In genomic region chr4:9160046-9160445, GRCh38 we compare ENCODE assay signal across 16 cellular contexts. TPM values are rescaled to one million over a fixed set of nuclear protein-coding genes. Genes with fewer than 3 reads are reported as not detected.
DNase-seq lines count a peak whose midpoint lies in the region; FAIRE-seq and TF ChIP-seq lines count a peak whose summit lies in the region.
"Not testable (repeated sequence)": the region's sequence is repeated elsewhere in the genome, so short reads cannot be mapped to it uniquely, and the experiment has no call there.
"Had no signal": no experiment of that assay in that cellular context is flagged by ENCODE, and none has a peak within 500 bp of the region (broad histone marks: within the 10 kb centered on the region; RNA-seq: fewer than 3 reads in every experiment).

No MANE protein-coding gene starts in this region.

- not testable (repeated sequence) for H3K4me1 ChIP-seq in astrocyte (ENCODE audit: insufficient read depth, low read length)

- not testable (repeated sequence) for H3K4me2 ChIP-seq in astrocyte (ENCODE audit: low read length)

- H3K27ac ChIP-seq in astrocyte (ENCODE audit: low read depth, low read length) = not testable (repeated sequence)

- not testable (repeated sequence) for H3K9ac ChIP-seq in astrocyte (ENCODE audit: low read length)

- H3K9me3 ChIP-seq in astrocyte (ENCODE audit: insufficient read depth, low read depth, low read length) = not testable (repeated sequence)

- H3K4me3 ChIP-seq in astrocyte (ENCODE audit: insufficient read depth, low read depth, low read length); fibroblast of villous mesenchyme (ENCODE audit: low read depth, low read length): not testable (repeated sequence)

- not testable (repeated sequence) for H3K36me3 ChIP-seq in astrocyte (ENCODE audit: insufficient read depth, low read length)

- H2AFZ ChIP-seq in astrocyte (ENCODE audit: low read depth, low read length) = not testable (repeated sequence)

- in situ Hi-C loops in ACHN (cut with HindIII; ENCODE audit: low pct_ligation_motif_present, low pct_unique_long_range_greater_than_20kb, low sequenced_read_pairs) = not testable (repeated sequence)

- H3K9me3 Mint-ChIP-seq in astrocyte (ENCODE audit: unreplicated experiment) = not testable (repeated sequence)

- H3K36me3 Mint-ChIP-seq in astrocyte (ENCODE audit: low read depth, unreplicated experiment) = not testable (repeated sequence)

- H4K20me1 ChIP-seq in astrocyte (ENCODE audit: insufficient read depth, low read length) = not testable (repeated sequence)

- not testable (repeated sequence) for H3K79me2 ChIP-seq in astrocyte (ENCODE audit: insufficient read depth, low read length)

- H3K27me3 ChIP-seq in astrocyte (ENCODE audit: insufficient read depth, low read length) = not testable (repeated sequence)

- H3K27ac Mint-ChIP-seq in astrocyte (ENCODE audit: unreplicated experiment) = not testable (repeated sequence)

- FAIRE-seq in astrocyte (lab: Jason Lieb, UNC) = not testable (repeated sequence)

- TF ChIP-seq CTCF in astrocyte (IDR thresholded peaks at IDR 0.05; ENCODE audit: insufficient read depth, low read depth, low read length); fibroblast of villous mesenchyme (IDR thresholded peaks at IDR 0.05; ENCODE audit: insufficient read depth, low read depth, low read length): not testable (repeated sequence)

- not testable (repeated sequence) for H3K4me3 Mint-ChIP-seq in astrocyte (ENCODE audit: unreplicated experiment)

- H3K4me1 Mint-ChIP-seq in astrocyte (ENCODE audit: low read depth, unreplicated experiment) = not testable (repeated sequence)

- H3K27me3 Mint-ChIP-seq in astrocyte (ENCODE audit: low read depth, unreplicated experiment) = not testable (repeated sequence)

- peak; percentile 2 for DNase-seq in ACHN
- DNase-seq in GM04504 (ENCODE audit: low read depth) = peak; percentile 32
- peak; percentile 40 for DNase-seq in LHCN-M2 (ENCODE audit: low read depth)
- peak; percentile 43 for DNase-seq in astrocyte (ENCODE audit: low read depth)
- peak; percentile 9 for DNase-seq in fibroblast of villous mesenchyme (ENCODE audit: low read depth)
- DNase-seq in kidney tubule cell (ENCODE audit: low spot score) = peak; percentile 74
- peak; percentile 84 for DNase-seq in myocyte (ENCODE audit: low read depth)

RNA-seq across cellular contexts. Expression of gene FAM90A26, which starts 10.2 kb away (rescaled TPM):
- total RNA-seq in LHCN-M2 (2014; rRNA removed) (not detected in 2 replicates), astrocyte (not detected in 2 replicates), fibroblast of villous mesenchyme (not detected in 2 replicates), myocyte (not detected in 2 replicates)
- polyA plus RNA-seq in LHCN-M2 (2012) = not detected
- polyA plus RNA-seq in myocyte (2012) = not detected
- total RNA-seq: Calu3; CD4-positive, alpha-beta memory T cell; Daoy; G401; GM12878; GM23248; H1; H9 had no signal
- polyA plus RNA-seq: BJ; CD4-positive, alpha-beta memory T cell; GM12878; GM23248; H1 had no signal

RNA-seq across cellular contexts. Expression of gene USP17L10, which starts 50.4 kb away (rescaled TPM):
- total RNA-seq in LHCN-M2 (2014; rRNA removed) (not detected in 2 replicates), astrocyte (not detected in 2 replicates), fibroblast of villous mesenchyme (not detected in 2 replicates), myocyte (not detected in 2 replicates)
- not detected for polyA plus RNA-seq in LHCN-M2 (2012)
- not detected for polyA plus RNA-seq in myocyte (2012)
- total RNA-seq: Calu3; CD4-positive, alpha-beta memory T cell; Daoy; G401; GM12878; GM23248; H1; H9 had no signal
- polyA plus RNA-seq: BJ; CD4-positive, alpha-beta memory T cell; GM12878; GM23248; H1 had no signal

RNA-seq across cellular contexts. Expression of gene USP17L11, which starts 55.2 kb away (rescaled TPM):
- total RNA-seq in LHCN-M2 (2014; rRNA removed) (not detected in 2 replicates), astrocyte (not detected in 2 replicates), fibroblast of villous mesenchyme (not detected in 2 replicates), myocyte (not detected in 2 replicates)
- polyA plus RNA-seq in LHCN-M2 (2012) = not detected
- not detected for polyA plus RNA-seq in myocyte (2012)
- total RNA-seq: Calu3; CD4-positive, alpha-beta memory T cell; Daoy; G401; GM23248; H1; H9 had no signal
- polyA plus RNA-seq: BJ; CD4-positive, alpha-beta memory T cell; GM23248; H1 had no signal

RNA-seq across cellular contexts. Expression of gene USP17L12, which starts 59.9 kb away (rescaled TPM):
- total RNA-seq in LHCN-M2 (2014; rRNA removed) = not detected in 2 replicates
- not detected for polyA plus RNA-seq in LHCN-M2 (2012)
- total RNA-seq in astrocyte = not detected in 2 replicates
- not detected in 2 replicates for total RNA-seq in fibroblast of villous mesenchyme
- total RNA-seq in myocyte = not detected in 2 replicates
- polyA plus RNA-seq in myocyte (2012) = not detected
- total RNA-seq: Calu3; CD4-positive, alpha-beta memory T cell; Daoy; G401; GM12878; GM23248; H1; H9 had no signal
- polyA plus RNA-seq: BJ; CD4-positive, alpha-beta memory T cell; GM12878; GM23248; H1 had no signal

Comparison
In these comparisons a context has a peak if more than half of its experiments do, and no peak if none do; other contexts are left out.
1. DNase-seq: peak in every context shown above with its lines; median percentile 84 in myocyte; 74 in kidney tubule cell; 43 in astrocyte; 40 in LHCN-M2; 32 in GM04504; 9 in fibroblast of villous mesenchyme; 2 in ACHN.